15 cellular contexts compared by ENCODE assay signal in genomic region chr2:71664161-71664560, GRCh38.
DNase-seq lines count a peak whose midpoint lies in the region; ATAC-seq and TF ChIP-seq lines count a peak whose summit lies in the region.
"Had no signal": no experiment of that assay in that cellular context is flagged by ENCODE, and none has a peak within 500 bp of the region (broad histone marks: within the 10 kb centered on the region; RNA-seq: fewer than 3 reads in every experiment).

No MANE protein-coding gene starts in this region.

- no peak for ATAC-seq in HG03342 (IDR thresholded peaks at IDR 0.05; ENCODE audit: unreplicated experiment)
- ATAC-seq: GM12878, HepG2 had no signal

- H3K9me3 ChIP-seq in neuronal stem cell (replicated peaks in 1 of 2; ENCODE audit: control insufficient read depth in 2 of 2, insufficient read depth in 1 of 2, low read depth in 1 of 2, low read length in 2 of 2) (peaks cover 0 to 1% of the 10 kb centered on the region in 2 donors), testis (no peaks in the 10 kb centered on the region), trophoblast cell (ENCODE audit: insufficient read depth, low read depth, low read length) (peaks cover 2% of the 10 kb centered on the region)

- H2BK12ac ChIP-seq in neuronal stem cell (ENCODE audit: low read length), result no peak overlapping the region
- no peak overlapping the region for H2BK12ac ChIP-seq in trophoblast cell (ENCODE audit: low read length)

- intact Hi-C loops in testis (cut with DNase I; ENCODE audit: low total_unique reads), result no loop called here

- WGBS in neuronal stem cell (ENCODE audit: extremely low coverage in 2 of 2, insufficient read length in 2 of 2, insufficient replicate concordance in 1 of 2), 2 donors, result no CpG with 5 or more reads among the region's 11 CpGs
- 77 to 79% methylated on average over 11 of the region's 11 CpGs for WGBS in testis, 2 donors
- no CpG with 5 or more reads among the region's 11 CpGs for WGBS in trophoblast cell (ENCODE audit: extremely low coverage, insufficient coverage, insufficient read length)

- POLR2A ChIA-PET in HEK293T (lab: Yijun Ruan, JAX), result no interaction called here

- H3K4me3 ChIP-seq in neuronal stem cell (ENCODE audit: low read length in 2 of 2), result no peak overlapping the region
- no peak overlapping the region for H3K4me3 ChIP-seq in testis
- H3K4me3 ChIP-seq in trophoblast cell (ENCODE audit: low read depth, low read length), result no peak overlapping the region
- H3K4me3 ChIP-seq: BLaER1 treated with 17β-estradiol and CSF1 and Interleukin-3, amounts not matched to agents 10 nM and 100 nM; GM12878; GM23248 had no signal

- no peak overlapping the region for H2BK5ac ChIP-seq in neuronal stem cell (ENCODE audit: low read length)
- no peak overlapping the region for H2BK5ac ChIP-seq in trophoblast cell (ENCODE audit: low read depth, low read length, poor library complexity)

- no peaks in the 10 kb centered on the region for H3K79me2 ChIP-seq in trophoblast cell (ENCODE audit: control insufficient read depth, insufficient read depth, low read length, poor library complexity)

- peaks cover 18% of the 10 kb centered on the region for H3K27me3 Mint-ChIP-seq in endothelial cell (ENCODE audit: unreplicated experiment)

- no peak overlapping the region for H3K4me2 ChIP-seq in neuronal stem cell (ENCODE audit: insufficient read depth, low read length, poor library complexity, severe bottlenecking)
- H3K4me2 ChIP-seq in trophoblast cell (ENCODE audit: low read length), result no peak overlapping the region
- H3K4me2 ChIP-seq: BLaER1 treated with 17β-estradiol and CSF1 and Interleukin-3, amounts not matched to agents 10 nM and 100 nM had no signal

- no peak overlapping the region for H3K27ac Mint-ChIP-seq in endothelial cell (ENCODE audit: unreplicated experiment)
- H3K27ac Mint-ChIP-seq: CD4-positive, alpha-beta T cell had no signal

- H3K79me1 ChIP-seq in neuronal stem cell (ENCODE audit: low read depth, low read length), result no peaks in the 10 kb centered on the region
- no peaks in the 10 kb centered on the region for H3K79me1 ChIP-seq in trophoblast cell (ENCODE audit: low read length)

- no peak overlapping the region for H2AK5ac ChIP-seq in neuronal stem cell (ENCODE audit: low read depth, low read length)
- no peak overlapping the region for H2AK5ac ChIP-seq in trophoblast cell (ENCODE audit: low read length)

- no peaks in the 10 kb centered on the region for H3K9me3 Mint-ChIP-seq in endothelial cell (ENCODE audit: unreplicated experiment)

- H3K27me3 ChIP-seq in neuronal stem cell (ENCODE audit: control insufficient read depth in 3 of 3, insufficient read depth in 3 of 3, low read depth in 1 of 3, low read length in 3 of 3) (no peaks in the 10 kb centered on the region), testis (no peaks in the 10 kb centered on the region), trophoblast cell (ENCODE audit: insufficient read depth, low read length) (no peaks in the 10 kb centered on the region)
- H3K27me3 ChIP-seq: BLaER1 treated with 17β-estradiol and CSF1 and Interleukin-3, amounts not matched to agents 10 nM and 100 nM had no signal

- H3K4me1 Mint-ChIP-seq in endothelial cell (ENCODE audit: unreplicated experiment), result peaks cover 3% of the 10 kb centered on the region

- peak overlapping the region; percentile 47 for H3K14ac ChIP-seq in neuronal stem cell (ENCODE audit: low read length)
- no peak overlapping the region for H3K14ac ChIP-seq in trophoblast cell (ENCODE audit: low read length)

- DNase-seq in HEK293T (ENCODE audit: extremely low spot score) (peak; percentile 2), endothelial cell (ENCODE audit: low spot score) (no peak), neuronal stem cell (ENCODE audit: low spot score) (no peak), testis (peak; percentile 9), trophoblast cell (no peak), CD1c-positive myeloid dendritic cell (ENCODE audit: extremely low spot score) (no peak)
- DNase-seq: ACHN; Calu3; CD4-positive, alpha-beta T cell; DMS 273 treated with DMSO at 0.1 percent for 48 hours; GM23248 had no signal

- H4K91ac ChIP-seq in neuronal stem cell (ENCODE audit: low read depth, low read length, poor library complexity) (no peak overlapping the region), trophoblast cell (ENCODE audit: low read depth, low read length) (no peak overlapping the region)

- H3K9ac ChIP-seq in neuronal stem cell (ENCODE audit: low read depth, low read length, poor library complexity) (no peak overlapping the region), trophoblast cell (ENCODE audit: low read length) (no peak overlapping the region)
- H3K9ac ChIP-seq: BLaER1 treated with 17β-estradiol and CSF1 and Interleukin-3, amounts not matched to agents 10 nM and 100 nM; GM23248 had no signal

- no peak overlapping the region for H4K12ac ChIP-seq in trophoblast cell (ENCODE audit: low read depth, low read length)

- H2BK120ac ChIP-seq in neuronal stem cell (ENCODE audit: low read depth, low read length) (no peak overlapping the region), trophoblast cell (ENCODE audit: insufficient read depth, low read length, poor library complexity) (no peak overlapping the region)

- TF ChIP-seq POLR2A in testis (IDR thresholded peaks at IDR 0.05), result no peak

- H3K4me3 Mint-ChIP-seq in endothelial cell (ENCODE audit: unreplicated experiment), result peak overlapping the region; percentile 53
- H3K4me3 Mint-ChIP-seq: CD4-positive, alpha-beta T cell had no signal

- no peak overlapping the region for H4K8ac ChIP-seq in neuronal stem cell (ENCODE audit: low read depth, low read length)
- H4K8ac ChIP-seq in trophoblast cell (ENCODE audit: low read depth, low read length), result no peak overlapping the region

- H3K27ac ChIP-seq in neuronal stem cell (replicated peaks; ENCODE audit: low read length) (no peak overlapping the region), testis (no peak overlapping the region), trophoblast cell (ENCODE audit: low read depth, low read length) (no peak overlapping the region)
- H3K27ac ChIP-seq: BLaER1 treated with 17β-estradiol and CSF1 and Interleukin-3, amounts not matched to agents 10 nM and 100 nM; GM23248 had no signal

- no peak overlapping the region for H2BK15ac ChIP-seq in neuronal stem cell (ENCODE audit: low read length)

- H3K36me3 ChIP-seq in neuronal stem cell (replicated peaks in 1 of 2; ENCODE audit: control insufficient read depth in 2 of 2, insufficient read depth in 2 of 2, low read length in 2 of 2), result no peaks in the 10 kb centered on the region
- no peaks in the 10 kb centered on the region for H3K36me3 ChIP-seq in testis (ENCODE audit: low read depth, missing control alignments)
- peaks cover 4 to 21% of the 10 kb centered on the region in 2 experiments for H3K36me3 ChIP-seq in trophoblast cell (ENCODE audit: control insufficient read depth in 1 of 2, insufficient read depth in 2 of 2, low read length in 2 of 2)

- H3K4ac ChIP-seq in neuronal stem cell (ENCODE audit: low read length) (no peak overlapping the region), trophoblast cell (ENCODE audit: low read depth, low read length) (no peak overlapping the region)

- H2AFZ ChIP-seq in neuronal stem cell (ENCODE audit: low read length) (no peak overlapping the region), trophoblast cell (ENCODE audit: insufficient read depth, low read length, poor library complexity) (no peak overlapping the region)
- H2AFZ ChIP-seq: GM23248 had no signal

- H3K4me1 ChIP-seq in neuronal stem cell (ENCODE audit: control insufficient read depth in 2 of 2, insufficient read depth in 1 of 2, low read depth in 1 of 2, low read length in 2 of 2) (peaks cover 0 to 3% of the 10 kb centered on the region in 2 donors), testis (no peaks in the 10 kb centered on the region), trophoblast cell (ENCODE audit: control insufficient read depth in 1 of 2, insufficient read depth in 2 of 2, low read length in 2 of 2) (no peaks in the 10 kb centered on the region)
- H3K4me1 ChIP-seq: BLaER1 treated with 17β-estradiol and CSF1 and Interleukin-3, amounts not matched to agents 10 nM and 100 nM had no signal

- CTCF ChIA-PET in HEK293T (lab: Yijun Ruan, JAX), result no interaction called here

- H3K23ac ChIP-seq in neuronal stem cell (ENCODE audit: low read depth, low read length, poor library complexity) (no peak overlapping the region), trophoblast cell (ENCODE audit: low read length) (no peak overlapping the region)

- peaks cover 55% of the 10 kb centered on the region for H3K36me3 Mint-ChIP-seq in endothelial cell (ENCODE audit: low read depth, unreplicated experiment)

- no peak for TF ChIP-seq CTCF in endothelial cell (IDR thresholded peaks at IDR 0.05; ENCODE audit: unreplicated experiment)
- no peak for TF ChIP-seq CTCF in testis (IDR thresholded peaks at IDR 0.05)

- H3K18ac ChIP-seq in neuronal stem cell (ENCODE audit: low read length), result peak overlapping the region; percentile 18
- H3K18ac ChIP-seq in trophoblast cell (ENCODE audit: low read length), result no peak overlapping the region

TF ChIP-seq in HEK293T, 16 proteins besides CTCF, POLR2A, EP300 and RAD21:
- TF ChIP-seq ARNT (IDR thresholded peaks at IDR 0.05) (no peak), NFRKB (IDR thresholded peaks at IDR 0.05) (no peak), FOXA1 (IDR thresholded peaks at IDR 0.05) (no peak), ZNF384 (IDR thresholded peaks at IDR 0.05) (no peak), L3MBTL2 (conservative IDR thresholded peaks at IDR 0.05) (no peak), LEF1 (IDR thresholded peaks at IDR 0.05; ENCODE audit: borderline replicate concordance) (no peak), FOXM1 (IDR thresholded peaks at IDR 0.05; ENCODE audit: borderline replicate concordance) (no peak), CTBP1 (IDR thresholded peaks at IDR 0.05; ENCODE audit: borderline replicate concordance) (no peak), SP1 (IDR thresholded peaks at IDR 0.05) (no peak), FOXK2 (IDR thresholded peaks at IDR 0.05) (no peak), HDGF (IDR thresholded peaks at IDR 0.05; ENCODE audit: borderline replicate concordance) (no peak), ELF4 (IDR thresholded peaks at IDR 0.05) (no peak)
- TF ChIP-seq, protein P1, sequence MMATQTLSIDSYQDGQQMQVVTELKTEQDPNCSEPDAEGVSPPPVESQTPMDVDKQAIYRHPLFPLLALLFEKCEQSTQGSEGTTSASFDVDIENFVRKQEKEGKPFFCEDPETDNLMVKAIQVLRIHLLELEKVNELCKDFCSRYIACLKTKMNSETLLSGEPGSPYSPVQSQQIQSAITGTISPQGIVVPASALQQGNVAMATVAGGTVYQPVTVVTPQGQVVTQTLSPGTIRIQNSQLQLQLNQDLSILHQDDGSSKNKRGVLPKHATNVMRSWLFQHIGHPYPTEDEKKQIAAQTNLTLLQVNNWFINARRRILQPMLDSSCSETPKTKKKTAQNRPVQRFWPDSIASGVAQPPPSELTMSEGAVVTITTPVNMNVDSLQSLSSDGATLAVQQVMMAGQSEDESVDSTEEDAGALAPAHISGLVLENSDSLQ (IDR thresholded peaks at IDR 0.05), result no peak

Comparison
In these comparisons a context has a peak if more than half of its experiments do, and no peak if none do; other contexts are left out.
1. DNase-seq: peak in HEK293T (single experiment) and testis (single experiment); none in endothelial cell (single experiment), neuronal stem cell (single experiment), trophoblast cell (0 of 2) and CD1c-positive myeloid dendritic cell (single experiment).